11 cellular contexts compared by ENCODE assay signal in genomic region chr6:44012078-44012493, GRCh38.
A peak's percentile ranks its signal among the peaks of the same experiment; 100 is the strongest.
DNase-seq lines count a peak whose midpoint lies in the region; ATAC-seq, FAIRE-seq and TF ChIP-seq lines count a peak whose summit lies in the region.
"Had no signal": no experiment of that assay in that cellular context is flagged by ENCODE, and none has a peak within 500 bp of the region (broad histone marks: within the 10 kb centered on the region; RNA-seq: fewer than 3 reads in every experiment).

No MANE protein-coding gene starts in this region.

- no peak overlapping the region for H3K27ac Mint-ChIP-seq in naive thymus-derived CD8-positive, alpha-beta T cell
- H3K27ac Mint-ChIP-seq: stimulated activated naive B cell treated with anti-CD40 and anti-IgM and Interleukin-4, amounts not matched to agents 10 μg/mL and 1 μg/mL and 100 μg/mL, for 72 hours had no signal

- no peaks in the 10 kb centered on the region for H3K9me3 Mint-ChIP-seq in naive thymus-derived CD8-positive, alpha-beta T cell

- DNase-seq in AG09309 (ENCODE audit: low read depth) = peak; percentile 95
- DNase-seq in HS-5 (ENCODE audit: low read depth) = peak; percentile 96
- peak; percentile 98 for DNase-seq in amniotic epithelial cell (ENCODE audit: low read depth)
- peak; percentile 97 for DNase-seq in kidney tubule cell (ENCODE audit: low spot score)
- DNase-seq in stimulated activated CD8-positive, alpha-beta memory T cell treated with anti-CD3 and anti-CD28 coated beads, Interleukin-4, amount 100 ng/mL, for 48 hours = no peak
- DNase-seq in SHP77 (lab: John Stamatoyannopoulos, UW) = no peak
- DNase-seq in frontal cortex (ENCODE audit: low spot score in 2 of 2) = no peak
- no peak for DNase-seq in naive thymus-derived CD8-positive, alpha-beta T cell
- DNase-seq: head of caudate nucleus; pancreas; stimulated activated naive B cell treated with anti-CD40 and anti-IgM and Interleukin-4, amounts not matched to agents 10 μg/mL and 1 μg/mL and 100 μg/mL, for 72 hours had no signal

- no peak for FAIRE-seq in frontal cortex (lab: Jason Lieb, UNC)
- FAIRE-seq: pancreas had no signal

- no peak overlapping the region for H3K4me3 Mint-ChIP-seq in naive thymus-derived CD8-positive, alpha-beta T cell
- H3K4me3 Mint-ChIP-seq: stimulated activated naive B cell treated with anti-CD40 and anti-IgM and Interleukin-4, amounts not matched to agents 10 μg/mL and 1 μg/mL and 100 μg/mL, for 72 hours had no signal

- TF ChIP-seq CTCF in AG09309 (IDR thresholded peaks at IDR 0.05; ENCODE audit: control insufficient read depth, insufficient read depth, low read depth, low read length, missing control alignments) = no peak

- ATAC-seq in naive thymus-derived CD8-positive, alpha-beta T cell = no peak
- ATAC-seq: stimulated activated naive B cell treated with anti-CD40 and anti-IgM and Interleukin-4, amounts not matched to agents 10 μg/mL and 1 μg/mL and 100 μg/mL, for 72 hours had no signal

- H3K27me3 Mint-ChIP-seq in naive thymus-derived CD8-positive, alpha-beta T cell = peaks cover 6 to 11% (median 11%) of the 10 kb centered on the region in 5 donors

- H3K36me3 Mint-ChIP-seq in naive thymus-derived CD8-positive, alpha-beta T cell = no peaks in the 10 kb centered on the region
- H3K36me3 Mint-ChIP-seq: stimulated activated naive B cell treated with anti-CD40 and anti-IgM and Interleukin-4, amounts not matched to agents 10 μg/mL and 1 μg/mL and 100 μg/mL, for 72 hours had no signal

- H3K4me1 Mint-ChIP-seq in naive thymus-derived CD8-positive, alpha-beta T cell = peaks cover 0 to 2% (median 0%) of the 10 kb centered on the region in 4 donors

- H3K4me3 ChIP-seq in AG09309 (ENCODE audit: control insufficient read depth, low read depth, low read length) = no peak overlapping the region
- H3K4me3 ChIP-seq: pancreas had no signal

- POLR2A ChIA-PET in naive thymus-derived CD8-positive, alpha-beta T cell (lab: Charles Lee) = no interaction called here

Comparison
In these comparisons a context has a peak if more than half of its experiments do, and no peak if none do; other contexts are left out.
1. DNase-seq: peak in AG09309 (single experiment), HS-5 (single experiment), amniotic epithelial cell (single experiment) and kidney tubule cell (single experiment); none in stimulated activated CD8-positive, alpha-beta memory T cell treated with anti-CD3 and anti-CD28 coated beads, Interleukin-4, amount 100 ng/mL, for 48 hours (single experiment), SHP77 (0 of 2), frontal cortex (0 of 2) and naive thymus-derived CD8-positive, alpha-beta T cell (0 of 10).